Comparison of ENCODE assay signal across 1 cellular context in genomic region chr3:16545413-16546185, GRCh38.
TF ChIP-seq lines count a peak whose summit lies in the region.

No MANE protein-coding gene starts in this region.

TF ChIP-seq in GM23338, 12 proteins besides CTCF, POLR2A, EP300 and RAD21 (continued from another document):
- TF ChIP-seq, protein P1, sequence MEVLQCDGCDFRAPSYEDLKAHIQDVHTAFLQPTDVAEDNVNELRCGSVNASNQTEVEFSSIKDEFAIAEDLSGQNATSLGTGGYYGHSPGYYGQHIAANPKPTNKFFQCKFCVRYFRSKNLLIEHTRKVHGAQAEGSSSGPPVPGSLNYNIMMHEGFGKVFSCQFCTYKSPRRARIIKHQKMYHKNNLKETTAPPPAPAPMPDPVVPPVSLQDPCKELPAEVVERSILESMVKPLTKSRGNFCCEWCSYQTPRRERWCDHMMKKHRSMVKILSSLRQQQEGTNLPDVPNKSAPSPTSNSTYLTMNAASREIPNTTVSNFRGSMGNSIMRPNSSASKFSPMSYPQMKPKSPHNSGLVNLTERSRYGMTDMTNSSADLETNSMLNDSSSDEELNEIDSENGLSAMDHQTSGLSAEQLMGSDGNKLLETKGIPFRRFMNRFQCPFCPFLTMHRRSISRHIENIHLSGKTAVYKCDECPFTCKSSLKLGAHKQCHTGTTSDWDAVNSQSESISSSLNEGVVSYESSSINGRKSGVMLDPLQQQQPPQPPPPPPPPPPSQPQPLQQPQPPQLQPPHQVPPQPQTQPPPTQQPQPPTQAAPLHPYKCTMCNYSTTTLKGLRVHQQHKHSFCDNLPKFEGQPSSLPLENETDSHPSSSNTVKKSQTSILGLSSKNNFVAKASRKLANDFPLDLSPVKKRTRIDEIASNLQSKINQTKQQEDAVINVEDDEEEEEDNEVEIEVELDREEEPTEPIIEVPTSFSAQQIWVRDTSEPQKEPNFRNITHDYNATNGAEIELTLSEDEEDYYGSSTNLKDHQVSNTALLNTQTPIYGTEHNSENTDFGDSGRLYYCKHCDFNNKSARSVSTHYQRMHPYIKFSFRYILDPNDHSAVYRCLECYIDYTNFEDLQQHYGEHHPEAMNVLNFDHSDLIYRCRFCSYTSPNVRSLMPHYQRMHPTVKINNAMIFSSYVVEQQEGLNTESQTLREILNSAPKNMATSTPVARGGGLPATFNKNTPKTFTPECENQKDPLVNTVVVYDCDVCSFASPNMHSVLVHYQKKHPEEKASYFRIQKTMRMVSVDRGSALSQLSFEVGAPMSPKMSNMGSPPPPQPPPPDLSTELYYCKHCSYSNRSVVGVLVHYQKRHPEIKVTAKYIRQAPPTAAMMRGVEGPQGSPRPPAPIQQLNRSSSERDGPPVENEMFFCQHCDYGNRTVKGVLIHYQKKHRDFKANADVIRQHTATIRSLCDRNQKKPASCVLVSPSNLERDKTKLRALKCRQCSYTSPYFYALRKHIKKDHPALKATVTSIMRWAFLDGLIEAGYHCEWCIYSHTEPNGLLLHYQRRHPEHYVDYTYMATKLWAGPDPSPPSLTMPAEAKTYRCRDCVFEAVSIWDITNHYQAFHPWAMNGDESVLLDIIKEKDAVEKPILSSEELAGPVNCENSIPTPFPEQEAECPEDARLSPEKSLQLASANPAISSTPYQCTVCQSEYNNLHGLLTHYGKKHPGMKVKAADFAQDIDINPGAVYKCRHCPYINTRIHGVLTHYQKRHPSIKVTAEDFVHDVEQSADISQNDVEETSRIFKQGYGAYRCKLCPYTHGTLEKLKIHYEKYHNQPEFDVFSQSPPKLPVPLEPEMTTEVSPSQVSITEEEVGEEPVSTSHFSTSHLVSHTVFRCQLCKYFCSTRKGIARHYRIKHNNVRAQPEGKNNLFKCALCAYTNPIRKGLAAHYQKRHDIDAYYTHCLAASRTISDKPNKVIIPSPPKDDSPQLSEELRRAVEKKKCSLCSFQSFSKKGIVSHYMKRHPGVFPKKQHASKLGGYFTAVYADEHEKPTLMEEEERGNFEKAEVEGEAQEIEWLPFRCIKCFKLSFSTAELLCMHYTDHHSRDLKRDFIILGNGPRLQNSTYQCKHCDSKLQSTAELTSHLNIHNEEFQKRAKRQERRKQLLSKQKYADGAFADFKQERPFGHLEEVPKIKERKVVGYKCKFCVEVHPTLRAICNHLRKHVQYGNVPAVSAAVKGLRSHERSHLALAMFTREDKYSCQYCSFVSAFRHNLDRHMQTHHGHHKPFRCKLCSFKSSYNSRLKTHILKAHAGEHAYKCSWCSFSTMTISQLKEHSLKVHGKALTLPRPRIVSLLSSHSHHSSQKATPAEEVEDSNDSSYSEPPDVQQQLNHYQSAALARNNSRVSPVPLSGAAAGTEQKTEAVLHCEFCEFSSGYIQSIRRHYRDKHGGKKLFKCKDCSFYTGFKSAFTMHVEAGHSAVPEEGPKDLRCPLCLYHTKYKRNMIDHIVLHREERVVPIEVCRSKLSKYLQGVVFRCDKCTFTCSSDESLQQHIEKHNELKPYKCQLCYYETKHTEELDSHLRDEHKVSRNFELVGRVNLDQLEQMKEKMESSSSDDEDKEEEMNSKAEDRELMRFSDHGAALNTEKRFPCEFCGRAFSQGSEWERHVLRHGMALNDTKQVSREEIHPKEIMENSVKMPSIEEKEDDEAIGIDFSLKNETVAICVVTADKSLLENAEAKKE (CRISPR knock-in tag; IDR thresholded peaks at IDR 0.05): no peak
- TF ChIP-seq ZNF331 (CRISPR knock-in tag; IDR thresholded peaks at IDR 0.05; ENCODE audit: low read depth): no peak
- TF ChIP-seq EZH2phosphoT487 (IDR thresholded peaks at IDR 0.05; ENCODE audit: unreplicated experiment): no peak
- no peak for TF ChIP-seq ETS1 (IDR thresholded peaks at IDR 0.05)
- TF ChIP-seq NANOG (IDR thresholded peaks at IDR 0.05; ENCODE audit: borderline replicate concordance): no peak
- TF ChIP-seq STAT1 (IDR thresholded peaks at IDR 0.05; ENCODE audit: unreplicated experiment): no peak
- TF ChIP-seq CREB1 (CRISPR knock-in tag; IDR thresholded peaks at IDR 0.05; ENCODE audit: low read depth): no peak
- no peak for TF ChIP-seq JUNB (IDR thresholded peaks at IDR 0.05; ENCODE audit: unreplicated experiment)
- TF ChIP-seq REST (IDR thresholded peaks at IDR 0.05; ENCODE audit: unreplicated experiment): no peak
- TF ChIP-seq ZNF114 (CRISPR knock-in tag; IDR thresholded peaks at IDR 0.05): no peak
- no peak for TF ChIP-seq EZH2 (IDR thresholded peaks at IDR 0.05; ENCODE audit: low read depth, unreplicated experiment)
